Comparison of ENCODE assay signal across 16 cellular contexts in the genomic region with DNA sequence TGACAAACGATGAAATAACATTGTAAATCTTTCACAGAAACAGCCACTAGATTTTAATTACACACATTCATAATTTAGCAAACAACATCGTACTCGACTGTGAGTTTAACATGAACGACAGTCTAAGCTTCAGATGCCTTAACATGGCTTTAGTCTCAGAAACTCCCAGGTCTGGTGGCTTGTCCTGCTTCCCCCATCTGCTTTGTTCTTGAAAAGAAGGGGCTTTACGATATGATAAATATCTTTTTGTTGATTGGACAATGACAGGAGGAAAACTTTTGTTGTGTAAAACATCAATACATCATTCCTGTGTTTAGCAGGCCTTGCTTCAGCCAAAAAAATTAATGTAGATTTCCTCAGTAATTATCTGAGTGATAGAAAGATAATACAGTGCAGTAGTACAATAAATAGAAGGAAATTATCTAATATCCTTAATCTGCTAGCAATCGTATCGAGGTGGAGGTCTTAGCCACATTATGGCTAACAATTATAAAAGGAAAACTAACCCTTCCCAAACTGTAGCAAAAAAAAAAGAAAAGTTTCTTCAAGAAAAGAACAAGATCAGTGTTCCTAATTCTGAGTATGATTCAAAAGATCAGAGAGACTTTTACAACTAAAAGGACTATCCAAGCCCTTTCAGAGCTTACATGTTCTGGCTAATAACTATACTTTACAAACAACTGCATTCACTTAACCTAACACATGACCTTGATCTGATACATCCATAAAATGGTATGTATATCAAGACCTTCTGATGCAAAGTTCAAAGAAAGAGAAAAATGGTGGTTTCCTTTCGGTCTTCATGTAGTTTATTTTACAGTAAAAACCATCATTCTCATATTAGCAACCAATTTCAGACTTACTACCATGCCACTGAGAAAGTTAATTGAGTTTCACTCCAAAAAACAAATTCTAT.
A peak's percentile ranks its signal among the peaks of the same experiment; 100 is the strongest.
DNase-seq lines count a peak whose midpoint lies in the region; ATAC-seq lines count a peak whose summit lies in the region.
"Had no signal": no experiment of that assay in that cellular context is flagged by ENCODE, and none has a peak within 500 bp of the region (broad histone marks: within the 10 kb centered on the region; RNA-seq: fewer than 3 reads in every experiment).

No MANE protein-coding gene starts in this region.

- peaks cover 33 to 59% (median 52%) of the 10 kb centered on the region in 5 donors for H3K36me3 ChIP-seq in subcutaneous abdominal adipose tissue (ENCODE audit: control insufficient read depth in 5 of 5, insufficient read depth in 5 of 5, low read length in 5 of 5)

- ATAC-seq in activated CD8-positive, alpha-beta memory T cell treated with anti-CD3 and anti-CD28 coated beads, Interleukin-2, amount 10 ng/mL, durations not matched to agents 7 days and 5 days = no peak
- ATAC-seq in memory B cell (ENCODE audit: low read depth) (no peak), GM19397 (IDR thresholded peaks at IDR 0.05; ENCODE audit: unreplicated experiment) (no peak)

- H3K36me3 Mint-ChIP-seq in activated CD8-positive, alpha-beta memory T cell treated with anti-CD3 and anti-CD28 coated beads, Interleukin-2, amount 10 ng/mL, durations not matched to agents 7 days and 5 days = peaks cover 53% of the 10 kb centered on the region
- peaks cover 90% of the 10 kb centered on the region for H3K36me3 Mint-ChIP-seq in activated naive CD8-positive, alpha-beta T cell treated with anti-CD3 and anti-CD28 coated beads for 36 hours
- peaks cover 41% of the 10 kb centered on the region for H3K36me3 Mint-ChIP-seq in memory B cell

- no peak overlapping the region for H3K4me3 Mint-ChIP-seq in activated CD8-positive, alpha-beta memory T cell treated with anti-CD3 and anti-CD28 coated beads, Interleukin-2, amount 10 ng/mL, durations not matched to agents 7 days and 5 days
- H3K4me3 Mint-ChIP-seq in activated naive CD8-positive, alpha-beta T cell treated with anti-CD3 and anti-CD28 coated beads for 36 hours = no peak overlapping the region
- no peak overlapping the region for H3K4me3 Mint-ChIP-seq in memory B cell

- no peaks in the 10 kb centered on the region for H3K27me3 ChIP-seq in subcutaneous abdominal adipose tissue (ENCODE audit: control insufficient read depth in 5 of 5, insufficient read depth in 4 of 5, low read length in 5 of 5)

- CTCF ChIA-PET in activated CD8-positive, alpha-beta memory T cell treated with anti-CD3 and anti-CD28 coated beads, Interleukin-2, amount 10 ng/mL, durations not matched to agents 7 days and 5 days (lab: Charles Lee) = interaction anchor here (1.0 kb wide), 1 partner anchor 17 kb away, joined by 3 read pairs; no protein-coding TSS in a partner anchor

- peak overlapping the region; percentile 30 for H3K27ac Mint-ChIP-seq in activated CD8-positive, alpha-beta memory T cell treated with anti-CD3 and anti-CD28 coated beads, Interleukin-2, amount 10 ng/mL, durations not matched to agents 7 days and 5 days
- H3K27ac Mint-ChIP-seq in activated naive CD8-positive, alpha-beta T cell treated with anti-CD3 and anti-CD28 coated beads for 36 hours = peak overlapping the region; percentile 85
- peak overlapping the region; percentile 95 for H3K27ac Mint-ChIP-seq in memory B cell

- peaks cover 68% of the 10 kb centered on the region for H3K4me1 Mint-ChIP-seq in activated CD8-positive, alpha-beta memory T cell treated with anti-CD3 and anti-CD28 coated beads, Interleukin-2, amount 10 ng/mL, durations not matched to agents 7 days and 5 days
- peaks cover 88% of the 10 kb centered on the region for H3K4me1 Mint-ChIP-seq in activated naive CD8-positive, alpha-beta T cell treated with anti-CD3 and anti-CD28 coated beads for 36 hours
- peaks cover 54% of the 10 kb centered on the region for H3K4me1 Mint-ChIP-seq in memory B cell

- H3K27ac ChIP-seq in subcutaneous abdominal adipose tissue (ENCODE audit: low read depth, low read length) = peak overlapping the region; percentile 54
- H3K27ac ChIP-seq: A549, epithelial cell of prostate, SK-N-MC had no signal

- no peak for DNase-seq in activated CD8-positive, alpha-beta memory T cell treated with anti-CD3 and anti-CD28 coated beads, Interleukin-2, amount 10 ng/mL, durations not matched to agents 7 days and 5 days
- DNase-seq in activated CD8-positive, alpha-beta memory T cell treated with anti-CD3 and anti-CD28 coated beads, Interleukin-2, amount 50 U/mL, for 4 hours = no peak
- DNase-seq in activated naive CD8-positive, alpha-beta T cell treated with anti-CD3 and anti-CD28 coated beads for 36 hours = no peak
- DNase-seq in memory B cell (ENCODE audit: low spot score in 2 of 2) (no peak), GF-D8 (lab: John Stamatoyannopoulos, UW) (no peak), NCI-H1417 treated with DMSO at 0.1 percent for 48 hours (lab: John Stamatoyannopoulos, UW) (no peak)
- DNase-seq: aorta, DMS53, NCI-H1092 treated with DMSO at 0.1 percent for 48 hours, NCI-H524 treated with DMSO at 0.1 percent for 48 hours, occipital lobe had no signal

- H3K4me3 ChIP-seq in subcutaneous abdominal adipose tissue (ENCODE audit: low read depth in 1 of 5, low read length in 5 of 5) = no peak overlapping the region
- H3K4me3 ChIP-seq: A549, SK-N-MC had no signal

- no peaks in the 10 kb centered on the region for H3K27me3 Mint-ChIP-seq in activated CD8-positive, alpha-beta memory T cell treated with anti-CD3 and anti-CD28 coated beads, Interleukin-2, amount 10 ng/mL, durations not matched to agents 7 days and 5 days
- H3K27me3 Mint-ChIP-seq in activated naive CD8-positive, alpha-beta T cell treated with anti-CD3 and anti-CD28 coated beads for 36 hours = no peaks in the 10 kb centered on the region
- H3K27me3 Mint-ChIP-seq in memory B cell = no peaks in the 10 kb centered on the region

- no peak overlapping the region for H3K9ac ChIP-seq in subcutaneous abdominal adipose tissue (ENCODE audit: low read length in 5 of 5)

- H3K4me1 ChIP-seq in subcutaneous abdominal adipose tissue (ENCODE audit: control insufficient read depth in 5 of 5, insufficient read depth in 5 of 5, low read length in 5 of 5) = peaks cover 5 to 71% (median 34%) of the 10 kb centered on the region in 5 donors

- H3K9me3 ChIP-seq in subcutaneous abdominal adipose tissue (ENCODE audit: control insufficient read depth in 5 of 5, low read length in 5 of 5) = no peaks in the 10 kb centered on the region
- H3K9me3 ChIP-seq: A549 had no signal

- H3K9me3 Mint-ChIP-seq in activated CD8-positive, alpha-beta memory T cell treated with anti-CD3 and anti-CD28 coated beads, Interleukin-2, amount 10 ng/mL, durations not matched to agents 7 days and 5 days (ENCODE audit: low read depth) = no peaks in the 10 kb centered on the region
- H3K9me3 Mint-ChIP-seq in activated naive CD8-positive, alpha-beta T cell treated with anti-CD3 and anti-CD28 coated beads for 36 hours = no peaks in the 10 kb centered on the region
- no peaks in the 10 kb centered on the region for H3K9me3 Mint-ChIP-seq in memory B cell

Comparison
In these comparisons a context has a peak if more than half of its experiments do, and no peak if none do; other contexts are left out.
1. H3K27ac Mint-ChIP-seq: peak in every context shown above with its lines; median percentile 95 in memory B cell; 85 in activated naive CD8-positive, alpha-beta T cell treated with anti-CD3 and anti-CD28 coated beads for 36 hours; 30 in activated CD8-positive, alpha-beta memory T cell treated with anti-CD3 and anti-CD28 coated beads, Interleukin-2, amount 10 ng/mL, durations not matched to agents 7 days and 5 days.